1 cellular context compared by ENCODE assay signal in genomic region chr19:53394974-53395839, GRCh38.
TF ChIP-seq lines count a peak whose summit lies in the region.

Gene ZNF765 (plus strand): TSS chr19:53395149. CDS start chr19:53398016, 2,867 bp downstream.

TF ChIP-seq in HepG2, 621 proteins besides CTCF, POLR2A, EP300 and RAD21 (continued from another document and continues in another):
- TF ChIP-seq MLXIP (CRISPR knock-in tag; IDR thresholded peaks at IDR 0.05; ENCODE audit: borderline replicate concordance), result no peak
- TF ChIP-seq BRCA1 (CRISPR knock-in tag; IDR thresholded peaks at IDR 0.05), result 0 out of 2 replicates have a peak, but pooled peaks have one; percentile 57
- peak; percentile 99 for TF ChIP-seq ELF1 (CRISPR knock-in tag; IDR thresholded peaks at IDR 0.05)
- TF ChIP-seq ATF7-NPFF (CRISPR knock-in tag; IDR thresholded peaks at IDR 0.05; ENCODE audit: low read depth), result peak; percentile 23; the same call in 1 of the 2 replicates
- TF ChIP-seq PHF20 (CRISPR knock-in tag; IDR thresholded peaks at IDR 0.05), result peak; percentile 68
- peak; percentile 17; the same call in 1 of the 2 replicates for TF ChIP-seq YEATS4 (CRISPR knock-in tag; IDR thresholded peaks at IDR 0.05; ENCODE audit: borderline replicate concordance)
- TF ChIP-seq SMAD3 (CRISPR knock-in tag; IDR thresholded peaks at IDR 0.05), result peak; percentile 46; the same call in 1 of the 2 replicates
- TF ChIP-seq ATF4 (CRISPR knock-in tag; IDR thresholded peaks at IDR 0.05), result 0 out of 4 replicates have a peak, but pooled peaks of 1 of the 2 experiments have one; percentile 14
- peak; percentile 29 for TF ChIP-seq AGO2 (optimal IDR thresholded peaks at IDR 0.05; ENCODE audit: low read depth, low read length)
- peak; percentile 7; the same call in 1 of the 2 replicates for TF ChIP-seq NFKB2 (CRISPR knock-in tag; IDR thresholded peaks at IDR 0.05; ENCODE audit: borderline replicate concordance)
- peak; percentile 35 for TF ChIP-seq HNRNPLL (IDR thresholded peaks at IDR 0.05; ENCODE audit: low read depth, low read length, poor library complexity, severe bottlenecking)
- no peak for TF ChIP-seq CREM (IDR thresholded peaks at IDR 0.05)
- TF ChIP-seq CREM (CRISPR knock-in tag; IDR thresholded peaks at IDR 0.05), result no peak
- peak; percentile 39 for TF ChIP-seq ASH2L (IDR thresholded peaks at IDR 0.05; ENCODE audit: insufficient read length, low read depth, low read length)
- peak; percentile 70 for TF ChIP-seq RBFOX2 (IDR thresholded peaks at IDR 0.05; ENCODE audit: low read depth, low read length)
- TF ChIP-seq ZNF446 (CRISPR knock-in tag; IDR thresholded peaks at IDR 0.05), result 0 out of 2 replicates have a peak, but pooled peaks have one; percentile 24
- TF ChIP-seq ZNF577 (CRISPR knock-in tag; IDR thresholded peaks at IDR 0.05; ENCODE audit: borderline replicate concordance, low read depth), result no peak
- peak; percentile 82; the same call in 1 of the 2 replicates for TF ChIP-seq SIN3A (IDR thresholded peaks at IDR 0.05; ENCODE audit: borderline replicate concordance, low read depth, low read length)
- peak; percentile 17; the same call in 1 of the 2 replicates for TF ChIP-seq HOXA5 (CRISPR knock-in tag; IDR thresholded peaks at IDR 0.05)
- no peak for TF ChIP-seq ZNF414 (CRISPR knock-in tag; IDR thresholded peaks at IDR 0.05)
- peak; percentile 88 for TF ChIP-seq POLR2G (IDR thresholded peaks at IDR 0.05; ENCODE audit: low read depth, low read length)
- no peak for TF ChIP-seq ZNF766 (CRISPR knock-in tag; IDR thresholded peaks at IDR 0.05; ENCODE audit: borderline replicate concordance)
- peak; percentile 75; the same call in 1 of the 2 replicates for TF ChIP-seq ELF4 (CRISPR knock-in tag; IDR thresholded peaks at IDR 0.05; ENCODE audit: borderline replicate concordance)
- TF ChIP-seq ZC3H13 (CRISPR knock-in tag; IDR thresholded peaks at IDR 0.05), result no peak
- 0 out of 2 replicates have a peak, but pooled peaks have one; percentile 22 for TF ChIP-seq ZNF350 (CRISPR knock-in tag; IDR thresholded peaks at IDR 0.05; ENCODE audit: borderline replicate concordance, low read depth)
- TF ChIP-seq NKX3-1 (CRISPR knock-in tag; IDR thresholded peaks at IDR 0.05), result no peak
- TF ChIP-seq, protein P1, sequence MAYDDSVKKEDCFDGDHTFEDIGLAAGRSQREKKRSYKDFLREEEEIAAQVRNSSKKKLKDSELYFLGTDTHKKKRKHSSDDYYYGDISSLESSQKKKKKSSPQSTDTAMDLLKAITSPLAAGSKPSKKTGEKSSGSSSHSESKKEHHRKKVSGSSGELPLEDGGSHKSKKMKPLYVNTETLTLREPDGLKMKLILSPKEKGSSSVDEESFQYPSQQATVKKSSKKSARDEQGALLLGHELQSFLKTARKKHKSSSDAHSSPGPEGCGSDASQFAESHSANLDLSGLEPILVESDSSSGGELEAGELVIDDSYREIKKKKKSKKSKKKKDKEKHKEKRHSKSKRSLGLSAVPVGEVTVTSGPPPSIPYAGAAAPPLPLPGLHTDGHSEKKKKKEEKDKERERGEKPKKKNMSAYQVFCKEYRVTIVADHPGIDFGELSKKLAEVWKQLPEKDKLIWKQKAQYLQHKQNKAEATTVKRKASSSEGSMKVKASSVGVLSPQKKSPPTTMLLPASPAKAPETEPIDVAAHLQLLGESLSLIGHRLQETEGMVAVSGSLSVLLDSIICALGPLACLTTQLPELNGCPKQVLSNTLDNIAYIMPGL (CRISPR knock-in tag; IDR thresholded peaks at IDR 0.05; ENCODE audit: borderline replicate concordance in 1 of 2, low read depth in 1 of 2), result peak in 1 of 2 experiments; percentile 30; a peak in 1 of 4 replicates
- no peak for TF ChIP-seq LCORL (IDR thresholded peaks at IDR 0.05)
- no peak for TF ChIP-seq LCORL (CRISPR knock-in tag; IDR thresholded peaks at IDR 0.05)
- 0 out of 2 replicates have a peak, but pooled peaks have one; percentile 21 for TF ChIP-seq AKAP8 (CRISPR knock-in tag; IDR thresholded peaks at IDR 0.05)
- no peak for TF ChIP-seq TRIM24 (CRISPR knock-in tag; IDR thresholded peaks at IDR 0.05)
- TF ChIP-seq, protein P2, sequence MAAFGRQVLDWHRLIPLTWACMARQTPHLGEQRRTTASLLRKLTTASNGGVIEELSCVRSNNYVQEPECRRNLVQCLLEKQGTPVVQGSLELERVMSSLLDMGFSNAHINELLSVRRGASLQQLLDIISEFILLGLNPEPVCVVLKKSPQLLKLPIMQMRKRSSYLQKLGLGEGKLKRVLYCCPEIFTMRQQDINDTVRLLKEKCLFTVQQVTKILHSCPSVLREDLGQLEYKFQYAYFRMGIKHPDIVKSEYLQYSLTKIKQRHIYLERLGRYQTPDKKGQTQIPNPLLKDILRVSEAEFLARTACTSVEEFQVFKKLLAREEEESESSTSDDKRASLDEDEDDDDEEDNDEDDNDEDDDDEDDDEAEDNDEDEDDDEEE (CRISPR knock-in tag; IDR thresholded peaks at IDR 0.05), result peak; percentile 63; the same call in 1 of the 2 replicates
- 0 out of 2 replicates have a peak, but pooled peaks have one; percentile 6 for TF ChIP-seq HNF4G (IDR thresholded peaks at IDR 0.05; ENCODE audit: borderline replicate concordance, low read depth, low read length)
- no peak for TF ChIP-seq HNF4G (CRISPR knock-in tag; IDR thresholded peaks at IDR 0.05; ENCODE audit: borderline replicate concordance, low read depth)
- TF ChIP-seq NONO (IDR thresholded peaks at IDR 0.05), result no peak
- TF ChIP-seq NONO (CRISPR knock-in tag; conservative IDR thresholded peaks at IDR 0.05), result 0 out of 2 replicates have a peak, but pooled peaks have one; percentile 41
- peak; percentile 82; the same call in 1 of the 2 replicates for TF ChIP-seq SP5 (CRISPR knock-in tag; IDR thresholded peaks at IDR 0.05; ENCODE audit: borderline replicate concordance, low read depth)
- peak; percentile 69 for TF ChIP-seq ZNF687 (CRISPR knock-in tag; IDR thresholded peaks at IDR 0.05)
- no peak for TF ChIP-seq FUBP1 (CRISPR knock-in tag; IDR thresholded peaks at IDR 0.05; ENCODE audit: borderline replicate concordance)
- TF ChIP-seq, protein P3, sequence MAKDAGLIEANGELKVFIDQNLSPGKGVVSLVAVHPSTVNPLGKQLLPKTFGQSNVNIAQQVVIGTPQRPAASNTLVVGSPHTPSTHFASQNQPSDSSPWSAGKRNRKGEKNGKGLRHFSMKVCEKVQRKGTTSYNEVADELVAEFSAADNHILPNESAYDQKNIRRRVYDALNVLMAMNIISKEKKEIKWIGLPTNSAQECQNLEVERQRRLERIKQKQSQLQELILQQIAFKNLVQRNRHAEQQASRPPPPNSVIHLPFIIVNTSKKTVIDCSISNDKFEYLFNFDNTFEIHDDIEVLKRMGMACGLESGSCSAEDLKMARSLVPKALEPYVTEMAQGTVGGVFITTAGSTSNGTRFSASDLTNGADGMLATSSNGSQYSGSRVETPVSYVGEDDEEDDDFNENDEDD (CRISPR knock-in tag; IDR thresholded peaks at IDR 0.05; ENCODE audit: borderline replicate concordance), result 0 out of 2 replicates have a peak, but pooled peaks have one; percentile 9
- TF ChIP-seq REPIN1 (CRISPR knock-in tag; IDR thresholded peaks at IDR 0.05; ENCODE audit: borderline replicate concordance, low read depth), result no peak
- TF ChIP-seq, protein P4, sequence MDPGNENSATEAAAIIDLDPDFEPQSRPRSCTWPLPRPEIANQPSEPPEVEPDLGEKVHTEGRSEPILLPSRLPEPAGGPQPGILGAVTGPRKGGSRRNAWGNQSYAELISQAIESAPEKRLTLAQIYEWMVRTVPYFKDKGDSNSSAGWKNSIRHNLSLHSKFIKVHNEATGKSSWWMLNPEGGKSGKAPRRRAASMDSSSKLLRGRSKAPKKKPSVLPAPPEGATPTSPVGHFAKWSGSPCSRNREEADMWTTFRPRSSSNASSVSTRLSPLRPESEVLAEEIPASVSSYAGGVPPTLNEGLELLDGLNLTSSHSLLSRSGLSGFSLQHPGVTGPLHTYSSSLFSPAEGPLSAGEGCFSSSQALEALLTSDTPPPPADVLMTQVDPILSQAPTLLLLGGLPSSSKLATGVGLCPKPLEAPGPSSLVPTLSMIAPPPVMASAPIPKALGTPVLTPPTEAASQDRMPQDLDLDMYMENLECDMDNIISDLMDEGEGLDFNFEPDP (CRISPR knock-in tag; conservative IDR thresholded peaks at IDR 0.05), result no peak
- TF ChIP-seq ZNF607 (CRISPR knock-in tag; IDR thresholded peaks at IDR 0.05; ENCODE audit: borderline replicate concordance), result 0 out of 2 replicates have a peak, but pooled peaks have one; percentile 42
- 0 out of 2 replicates have a peak, but pooled peaks have one; percentile 46 for TF ChIP-seq ZBTB42 (CRISPR knock-in tag; IDR thresholded peaks at IDR 0.05)
- peak; percentile 26; the same call in 1 of the 2 replicates for TF ChIP-seq POGK (CRISPR knock-in tag; conservative IDR thresholded peaks at IDR 0.05)
